25 cellular contexts compared by ENCODE assay signal in genomic region chr14:98705826-98706225, GRCh38.
DNase-seq lines count a peak whose midpoint lies in the region; ATAC-seq, FAIRE-seq and TF ChIP-seq lines count a peak whose summit lies in the region.
"Had no signal": no experiment of that assay in that cellular context is flagged by ENCODE, and none has a peak within 500 bp of the region (broad histone marks: within the 10 kb centered on the region; RNA-seq: fewer than 3 reads in every experiment).

No MANE protein-coding gene starts in this region.

- intact Hi-C loops in A673 (cut with micrococcal nuclease; ENCODE audit: unreplicated experiment) = no loop called here

- POLR2A ChIA-PET in A673 (lab: Charles Lee; ENCODE audit: low non-redundant PET) = interaction anchor here (0.7 kb wide), 1 partner anchor 358 kb away, joined by 4 read pairs; no protein-coding TSS in a partner anchor

- DNase-seq in A673 (ENCODE audit: low spot score) (peak; percentile 44), Daoy (ENCODE audit: low read depth) (peak; percentile 37), bronchial epithelial cell (ENCODE audit: low read depth) (peak; percentile 54), foreskin keratinocyte (peak; percentile 61 to 81), NCI-H226 (no peak), AML-193 (lab: John Stamatoyannopoulos, UW) (no peak), T-helper 1 cell (no peak)
- DNase-seq: C1 segment of cervical spinal cord; CD4-positive, alpha-beta memory T cell; DMS 273 treated with DMSO at 0.1 percent for 48 hours; DMS79; GF-D8; GOT3; HCEC 1CT; MM.1S; NCI-H2029; NCI-H2227 treated with DMSO at 0.1 percent for 48 hours; NCI-H510A; NCI-H774 had no signal

- no peak for FAIRE-seq in bronchial epithelial cell (lab: Jason Lieb, UNC)
- FAIRE-seq: A204.1, GM12891, RCC 7860 had no signal

- H3K4me1 ChIP-seq in A673 (ENCODE audit: insufficient read depth, low read length, poor library complexity, severe bottlenecking) = peaks cover 16% of the 10 kb centered on the region
- H3K4me1 ChIP-seq in foreskin keratinocyte = peaks cover 12% of the 10 kb centered on the region

- no peaks in the 10 kb centered on the region for H3K9me3 ChIP-seq in A673 (ENCODE audit: low read depth, low read length, poor library complexity, severe bottlenecking)

- H3K36me3 ChIP-seq in A673 (ENCODE audit: insufficient read depth, low read length, poor library complexity, severe bottlenecking) = no peaks in the 10 kb centered on the region
- no peaks in the 10 kb centered on the region for H3K36me3 ChIP-seq in bronchial epithelial cell (ENCODE audit: control insufficient read depth, insufficient read depth, low read length)

- ATAC-seq in foreskin keratinocyte (peak; percentile 93), HG03457 (IDR thresholded peaks at IDR 0.05; ENCODE audit: unreplicated experiment) (no peak)

- no peaks in the 10 kb centered on the region for H3K27me3 ChIP-seq in A673 (replicated peaks; ENCODE audit: insufficient read depth, low read depth, low read length, poor library complexity)
- H3K27me3 ChIP-seq in bronchial epithelial cell (ENCODE audit: control insufficient read depth, insufficient read depth, low read length) = no peaks in the 10 kb centered on the region
- H3K27me3 ChIP-seq in foreskin keratinocyte = no peaks in the 10 kb centered on the region

- CTCF ChIA-PET in A673 (lab: Charles Lee) = no interaction called here

- H3K27ac ChIP-seq in A673 (ENCODE audit: low read depth, low read length, poor library complexity, severe bottlenecking) (no peak overlapping the region), foreskin keratinocyte (no peak overlapping the region)
- H3K27ac ChIP-seq: HL-60, KMS-11 had no signal

- no TSS peak for BruUV-seq in A673 (replicated peaks; lab: Mats Ljungman, UMichigan)

- TF ChIP-seq CTCF in A673 (conservative IDR thresholded peaks at IDR 0.05; ENCODE audit: low read depth, low read length) = no peak
- no peak for TF ChIP-seq CTCF in bronchial epithelial cell (IDR thresholded peaks at IDR 0.05; ENCODE audit: insufficient read depth, low read length, severe bottlenecking)
- no peak for TF ChIP-seq CTCF in foreskin keratinocyte (conservative IDR thresholded peaks at IDR 0.05)

- H3K4me3 ChIP-seq in A673 (ENCODE audit: low read depth, low read length, poor library complexity, severe bottlenecking) (no peak overlapping the region), bronchial epithelial cell (ENCODE audit: low read depth, low read length) (no peak overlapping the region)

Comparison
In these comparisons a context has a peak if more than half of its experiments do, and no peak if none do; other contexts are left out.
1. DNase-seq: peak in A673 (single experiment), Daoy (single experiment), bronchial epithelial cell (single experiment) and foreskin keratinocyte (2 of 2); none in NCI-H226 (single experiment), AML-193 (0 of 2) and T-helper 1 cell (0 of 5).